8 cellular contexts compared by ENCODE assay signal in genomic region chr10:18658992-18659783, GRCh38. TPM values are rescaled to one million over a fixed set of nuclear protein-coding genes. Genes with fewer than 3 reads are reported as not detected.
A peak's percentile ranks its signal among the peaks of the same experiment; 100 is the strongest.
DNase-seq lines count a peak whose midpoint lies in the region; ATAC-seq and TF ChIP-seq lines count a peak whose summit lies in the region.

A gene with protein sequence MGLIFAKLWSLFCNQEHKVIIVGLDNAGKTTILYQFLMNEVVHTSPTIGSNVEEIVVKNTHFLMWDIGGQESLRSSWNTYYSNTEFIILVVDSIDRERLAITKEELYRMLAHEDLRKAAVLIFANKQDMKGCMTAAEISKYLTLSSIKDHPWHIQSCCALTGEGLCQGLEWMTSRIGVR (plus strand): TSS chr10:18659431. CDS start chr10:18659638, 207 bp downstream.

- peak; percentile 91 for DNase-seq in DMS114 treated with DMSO at 0.1 percent for 48 hours (lab: John Stamatoyannopoulos, UW; ENCODE audit: unreplicated experiment)
- DNase-seq in OCI-M2 (lab: John Stamatoyannopoulos, UW; ENCODE audit: unreplicated experiment): peak; percentile 61
- DNase-seq in activated T-cell treated with anti-CD3 and anti-CD28 coated beads, Interleukin-2, amount 50 U/mL, for 24 hours: peak; percentile 95
- peak; percentile 97 for DNase-seq in erythroblast (lab: John Stamatoyannopoulos, UW)
- DNase-seq in stimulated activated CD8-positive, alpha-beta memory T cell treated with anti-CD3 and anti-CD28 coated beads, Interleukin-4, amount 100 ng/mL, for 48 hours: peak; percentile 97

- H3K27ac Mint-ChIP-seq in IgD-negative memory B cell: peak within 1 kb of the TSS; percentile 99
- peak within 1 kb of the TSS; percentile 98 for H3K27ac Mint-ChIP-seq in activated T-cell treated with anti-CD3 and anti-CD28 coated beads, Interleukin-2, amount 50 U/mL, for 24 hours

- no peaks in the 10 kb centered on the region for H3K27me3 ChIP-seq in mucosa of rectum (ENCODE audit: control insufficient read depth in 2 of 2, insufficient read depth in 2 of 2, low read length in 2 of 2)

- TF ChIP-seq POLR2A in erythroblast (IDR thresholded peaks at IDR 0.05; ENCODE audit: low read length): peak; percentile 91

- H3K9me3 ChIP-seq in mucosa of rectum (ENCODE audit: control insufficient read depth in 2 of 2, low read length in 2 of 2): no peaks in the 10 kb centered on the region

- H3K36me3 Mint-ChIP-seq in IgD-negative memory B cell: peaks cover 2% of the 10 kb centered on the region
- peaks cover 45% of the 10 kb centered on the region for H3K36me3 Mint-ChIP-seq in activated T-cell treated with anti-CD3 and anti-CD28 coated beads, Interleukin-2, amount 50 U/mL, for 24 hours (ENCODE audit: low read depth)

- no peaks in the 10 kb centered on the region for H3K9me3 Mint-ChIP-seq in IgD-negative memory B cell
- H3K9me3 Mint-ChIP-seq in activated T-cell treated with anti-CD3 and anti-CD28 coated beads, Interleukin-2, amount 50 U/mL, for 24 hours: no peaks in the 10 kb centered on the region

- no peaks in the 10 kb centered on the region for H3K27me3 Mint-ChIP-seq in IgD-negative memory B cell
- H3K27me3 Mint-ChIP-seq in activated T-cell treated with anti-CD3 and anti-CD28 coated beads, Interleukin-2, amount 50 U/mL, for 24 hours: no peaks in the 10 kb centered on the region

- H3K9ac ChIP-seq in mucosa of rectum (ENCODE audit: low read depth in 1 of 2, low read length in 2 of 2): peak within 1 kb of the TSS; percentile 95

- H3K4me3 ChIP-seq in mucosa of rectum (ENCODE audit: low read length in 2 of 2): peak within 1 kb of the TSS; percentile 88 to 91

- ATAC-seq in GM21529 (IDR thresholded peaks at IDR 0.05; ENCODE audit: unreplicated experiment): peak; percentile 87

- peaks cover 12 to 19% of the 10 kb centered on the region in 2 donors for H3K4me1 ChIP-seq in mucosa of rectum (ENCODE audit: control insufficient read depth in 2 of 2, insufficient read depth in 2 of 2, low read length in 2 of 2)

- no peaks in the 10 kb centered on the region for H3K36me3 ChIP-seq in mucosa of rectum (ENCODE audit: control insufficient read depth in 2 of 2, insufficient read depth in 2 of 2, low read length in 2 of 2)

- H3K4me1 Mint-ChIP-seq in IgD-negative memory B cell: peaks cover 27 to 41% (median 30%) of the 10 kb centered on the region in 3 donors
- peaks cover 39% of the 10 kb centered on the region for H3K4me1 Mint-ChIP-seq in activated T-cell treated with anti-CD3 and anti-CD28 coated beads, Interleukin-2, amount 50 U/mL, for 24 hours (ENCODE audit: low read depth)

- peak within 1 kb of the TSS; percentile 95 to 100 (median 99) for H3K4me3 Mint-ChIP-seq in IgD-negative memory B cell
- H3K4me3 Mint-ChIP-seq in activated T-cell treated with anti-CD3 and anti-CD28 coated beads, Interleukin-2, amount 50 U/mL, for 24 hours: peak within 1 kb of the TSS; percentile 98

- H3K27ac ChIP-seq in mucosa of rectum (ENCODE audit: low read depth in 2 of 2, low read length in 2 of 2): peak within 1 kb of the TSS; percentile 97

RNA-seq across cellular contexts. Expression of the gene that starts here (rescaled TPM):
- polyA plus RNA-seq in IgD-negative memory B cell: 1.6 TPM

Comparison
In these comparisons a context has a peak if more than half of its experiments do, and no peak if none do; other contexts are left out.
1. Peak in every context shown above with its lines: DNase-seq, ATAC-seq, H3K4me3 ChIP-seq and H3K27ac ChIP-seq.